9 cellular contexts compared by ENCODE assay signal in genomic region chr15:78658823-78659222, GRCh38. TPM values are rescaled to one million over a fixed set of nuclear protein-coding genes. Genes with fewer than 3 reads are reported as not detected.
"Had no signal": no experiment of that assay in that cellular context is flagged by ENCODE, and none has a peak within 500 bp of the region (broad histone marks: within the 10 kb centered on the region; RNA-seq: fewer than 3 reads in every experiment).

No MANE protein-coding gene starts in this region.

- H3K4me3 ChIP-seq: GM12878 had no signal

- DNase-seq: GDM1, GF-D8 had no signal

- FAIRE-seq: G401.6, GM12891, GM12892, GM18507, GM19239 had no signal

RNA-seq across cellular contexts. Expression of gene CHRNB4, which starts 17.8 kb away (rescaled TPM):
- total RNA-seq: G401, GM12878 had no signal

RNA-seq across cellular contexts. Expression of gene CHRNA3, which starts 38.0 kb away (rescaled TPM):
- total RNA-seq: GM12878 had no signal
